22 cellular contexts compared by ENCODE assay signal in genomic region chr3:74692-75243, GRCh38.
DNase-seq lines count a peak whose midpoint lies in the region; ATAC-seq, FAIRE-seq and TF ChIP-seq lines count a peak whose summit lies in the region.
"Had no signal": no experiment of that assay in that cellular context is flagged by ENCODE, and none has a peak within 500 bp of the region (broad histone marks: within the 10 kb centered on the region; RNA-seq: fewer than 3 reads in every experiment).

No MANE protein-coding gene starts in this region.

- no peak for ATAC-seq in GM18867 (IDR thresholded peaks at IDR 0.05; ENCODE audit: unreplicated experiment)
- ATAC-seq: A549 had no signal

- TF ChIP-seq CTCF in astrocyte (IDR thresholded peaks at IDR 0.05; ENCODE audit: insufficient read depth, low read depth, low read length) (no peak), left ventricle myocardium inferior (IDR thresholded peaks at IDR 0.05; ENCODE audit: borderline replicate concordance) (no peak)

- H3K36me3 Mint-ChIP-seq in astrocyte (ENCODE audit: low read depth, unreplicated experiment), result no peaks in the 10 kb centered on the region

- H3K4me1 Mint-ChIP-seq in astrocyte (ENCODE audit: low read depth, unreplicated experiment), result no peaks in the 10 kb centered on the region

- no peak overlapping the region for H2AFZ ChIP-seq in ACC112 (ENCODE audit: low read length, unreplicated experiment)
- H2AFZ ChIP-seq in astrocyte (ENCODE audit: low read depth, low read length), result no peak overlapping the region
- H2AFZ ChIP-seq: GM23248 had no signal

- H3K27me3 Mint-ChIP-seq in astrocyte (ENCODE audit: low read depth, unreplicated experiment), result no peaks in the 10 kb centered on the region

- no peaks in the 10 kb centered on the region for H3K9me3 ChIP-seq in astrocyte (ENCODE audit: insufficient read depth, low read depth, low read length)
- H3K9me3 ChIP-seq in left ventricle myocardium inferior (replicated peaks), result no peaks in the 10 kb centered on the region
- H3K9me3 ChIP-seq: A549, Caco-2 had no signal

- H3K4me1 ChIP-seq in ACC112 (ENCODE audit: control insufficient read depth, insufficient read depth, low read length, unreplicated experiment), result no peaks in the 10 kb centered on the region
- H3K4me1 ChIP-seq in astrocyte (ENCODE audit: insufficient read depth, low read length), result peaks cover 10% of the 10 kb centered on the region
- peaks cover 36% of the 10 kb centered on the region for H3K4me1 ChIP-seq in left ventricle myocardium inferior
- H3K4me1 ChIP-seq in rectal smooth muscle tissue (ENCODE audit: control insufficient read depth, insufficient read depth, low read length), result peaks cover 9% of the 10 kb centered on the region
- H3K4me1 ChIP-seq: A549, Caco-2 had no signal

- intact Hi-C loops in left ventricle myocardium inferior (cut with micrococcal nuclease), result no loop called here

- DNase-seq in astrocyte (ENCODE audit: low read depth) (no peak), left ventricle myocardium inferior (no peak), kidney glomerular epithelial cell (lab: John Stamatoyannopoulos, UW) (no peak), pons (ENCODE audit: low spot score) (no peak)
- no peak for DNase-seq in activated CD4-positive, alpha-beta T cell treated with anti-CD3 and anti-CD28 coated beads, Interleukin-2, amount 50 U/mL, for 48 hours
- DNase-seq: AML-193; Caco-2; MV-4-11; NCI-H146; NCI-H2081 treated with DMSO at 0.1 percent for 48 hours; NCI-H2227 treated with DMSO at 0.1 percent for 48 hours; NCI-H524 treated with DMSO at 0.1 percent for 48 hours; NK-92 treated with Interleukin-12 subunit alpha and Interleukin-12 subunit beta, amount 100 ng/mL, for 24 hours had no signal

- H4K20me1 ChIP-seq in astrocyte (ENCODE audit: insufficient read depth, low read length), result no peaks in the 10 kb centered on the region

- no peak overlapping the region for H3K4me3 Mint-ChIP-seq in astrocyte (ENCODE audit: unreplicated experiment)

- H3K79me2 ChIP-seq in ACC112 (ENCODE audit: control insufficient read depth, insufficient read depth, low read length, unreplicated experiment), result no peaks in the 10 kb centered on the region
- no peaks in the 10 kb centered on the region for H3K79me2 ChIP-seq in astrocyte (ENCODE audit: insufficient read depth, low read length)

- H3K9ac ChIP-seq in astrocyte (ENCODE audit: low read length) (no peak overlapping the region), rectal smooth muscle tissue (ENCODE audit: low read length) (no peak overlapping the region)
- H3K9ac ChIP-seq: GM23248 had no signal

- H3K4me3 ChIP-seq in ACC112 (ENCODE audit: low read depth, low read length) (no peak overlapping the region), astrocyte (ENCODE audit: insufficient read depth, low read depth, low read length) (no peak overlapping the region), left ventricle myocardium inferior (no peak overlapping the region), rectal smooth muscle tissue (ENCODE audit: low read length) (no peak overlapping the region)
- H3K4me3 ChIP-seq: A549, GM12878, GM23248 had no signal

- no peaks in the 10 kb centered on the region for H3K36me3 ChIP-seq in ACC112 (ENCODE audit: insufficient read depth, low read length)
- H3K36me3 ChIP-seq in astrocyte (ENCODE audit: insufficient read depth, low read length), result no peaks in the 10 kb centered on the region
- H3K36me3 ChIP-seq in left ventricle myocardium inferior, result no peaks in the 10 kb centered on the region
- H3K36me3 ChIP-seq in rectal smooth muscle tissue (ENCODE audit: control insufficient read depth, insufficient read depth, low read length), result no peaks in the 10 kb centered on the region

- H3K27me3 ChIP-seq in ACC112 (ENCODE audit: insufficient read depth, low read length), result no peaks in the 10 kb centered on the region
- no peaks in the 10 kb centered on the region for H3K27me3 ChIP-seq in astrocyte (ENCODE audit: insufficient read depth, low read length)
- no peaks in the 10 kb centered on the region for H3K27me3 ChIP-seq in left ventricle myocardium inferior (ENCODE audit: low read depth)
- no peaks in the 10 kb centered on the region for H3K27me3 ChIP-seq in rectal smooth muscle tissue (ENCODE audit: control insufficient read depth, insufficient read depth, low read length)

- H3K27ac ChIP-seq in ACC112 (ENCODE audit: low read depth, low read length), result 0 out of 2 replicates have a peak overlapping the region, but pooled peaks have one; percentile 23
- peak overlapping the region; percentile 55 for H3K27ac ChIP-seq in astrocyte (ENCODE audit: low read depth, low read length)
- peak overlapping the region; percentile 64 for H3K27ac ChIP-seq in left ventricle myocardium inferior (replicated peaks)
- peak overlapping the region; percentile 76 for H3K27ac ChIP-seq in rectal smooth muscle tissue (ENCODE audit: low read depth, low read length)
- H3K27ac ChIP-seq: A549, GM23248, RWPE1 had no signal

- FAIRE-seq in astrocyte (lab: Jason Lieb, UNC), result no peak
- FAIRE-seq: A549, GM12878, GM18507, HTR-8/SVneo had no signal

- peak overlapping the region; percentile 52 for H3K4me2 ChIP-seq in astrocyte (ENCODE audit: low read length)
- H3K4me2 ChIP-seq: A549 had no signal

- H3K9me3 Mint-ChIP-seq in astrocyte (ENCODE audit: unreplicated experiment), result peaks cover 8% of the 10 kb centered on the region

- H3K27ac Mint-ChIP-seq in astrocyte (ENCODE audit: unreplicated experiment), result no peak overlapping the region

Comparison
In these comparisons a context has a peak if more than half of its experiments do, and no peak if none do; other contexts are left out.
1. H3K27ac ChIP-seq: peak in every context shown above with its lines; median percentile 76 in rectal smooth muscle tissue; 64 in left ventricle myocardium inferior; 55 in astrocyte; 23 in ACC112.